In the genomic region with DNA sequence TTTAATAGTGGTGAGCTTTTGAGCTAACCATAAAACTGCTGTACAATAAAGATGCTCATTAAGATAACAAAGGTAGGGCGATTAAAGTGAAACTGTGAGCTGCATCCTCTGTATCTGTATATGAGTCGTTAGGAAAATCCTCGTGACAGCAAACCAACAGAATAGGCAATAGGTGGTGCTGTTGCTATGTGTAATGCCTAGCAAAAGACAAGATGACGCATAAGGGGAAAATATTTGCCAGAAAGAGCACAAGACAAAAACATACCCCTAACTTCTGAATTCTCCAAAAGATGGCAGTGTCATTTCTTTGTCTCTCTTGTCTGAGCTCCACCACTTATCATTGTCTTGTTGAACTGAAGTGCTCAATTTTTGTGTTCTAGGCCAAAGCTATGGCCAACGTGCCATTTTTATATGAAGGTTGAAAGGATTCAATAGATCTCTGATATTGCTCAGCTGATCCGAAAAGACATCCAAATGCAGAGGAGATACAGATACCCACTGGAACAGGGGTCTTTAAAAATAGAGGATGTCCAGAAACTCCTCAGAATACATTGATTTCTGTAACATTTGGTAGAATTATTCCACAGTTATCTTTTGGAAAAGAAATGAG, we compare ENCODE assay signal across 8 cellular contexts. TPM values are rescaled to one million over a fixed set of nuclear protein-coding genes. Genes with fewer than 3 reads are reported as not detected.
DNase-seq lines count a peak whose midpoint lies in the region; ATAC-seq and TF ChIP-seq lines count a peak whose summit lies in the region.

No MANE protein-coding gene starts in this region.

- H3K36me3 ChIP-seq in Loucy (ENCODE audit: insufficient read depth, low read length) (no peaks in the 10 kb centered on the region), PC-9 (ENCODE audit: low read depth) (no peaks in the 10 kb centered on the region), body of pancreas (replicated peaks in 1 of 2; ENCODE audit: insufficient read depth in 1 of 2, low read depth in 2 of 2) (no peaks in the 10 kb centered on the region), smooth muscle cell (ENCODE audit: low read depth) (no peaks in the 10 kb centered on the region)

- POLR2A ChIA-PET in PC-9 (lab: Charles Lee; ENCODE audit: unreplicated experiment): interaction anchor here (0.6 to 0.9 kb wide), 2 partner anchors 456 to 1271 kb away, joined by 3 to 11 read pairs; no protein-coding TSS in a partner anchor

- H3K4me2 ChIP-seq in Loucy (ENCODE audit: low read depth, low read length, poor library complexity, severe bottlenecking) (peak overlapping the region; percentile 30), PC-9 (peak overlapping the region; percentile 59), smooth muscle cell (peak overlapping the region; percentile 74)

- H3K9me2 ChIP-seq in Loucy (replicated peaks; ENCODE audit: low read depth, low read length): no peaks in the 10 kb centered on the region
- no peaks in the 10 kb centered on the region for H3K9me2 ChIP-seq in PC-9 (ENCODE audit: insufficient read depth)

- peak overlapping the region; percentile 28 for H3K4me3 ChIP-seq in Loucy (ENCODE audit: low read length, poor library complexity, severe bottlenecking)
- peak overlapping the region; percentile 19; the same call in 1 of the 2 replicates for H3K4me3 ChIP-seq in PC-9
- H3K4me3 ChIP-seq in body of pancreas: no peak overlapping the region
- H3K4me3 ChIP-seq in smooth muscle cell: peak overlapping the region; percentile 31

- peak; percentile 94 for ATAC-seq in body of pancreas

- TF ChIP-seq CTCF in GM12872 (IDR thresholded peaks at IDR 0.05; ENCODE audit: insufficient read depth, low read depth, low read length): peak; percentile 75
- peak; percentile 86 for TF ChIP-seq CTCF in HFFc6 (IDR thresholded peaks at IDR 0.05)
- TF ChIP-seq CTCF in Loucy (conservative IDR thresholded peaks at IDR 0.05; ENCODE audit: low read length): peak; percentile 93
- peak; percentile 81 for TF ChIP-seq CTCF in PC-9 (conservative IDR thresholded peaks at IDR 0.05)
- TF ChIP-seq CTCF in body of pancreas (IDR thresholded peaks at IDR 0.05): peak; percentile 37 to 97 (median 95)
- TF ChIP-seq CTCF in smooth muscle cell (IDR thresholded peaks at IDR 0.05; ENCODE audit: borderline replicate concordance, insufficient read depth, poor library complexity, severe bottlenecking): peak; percentile 89

- DNase-seq in AG08396 (ENCODE audit: low spot score) (peak; percentile 69), HFFc6 (peak; percentile 84), PC-9 (peak; percentile 35 to 74), body of pancreas (peak; percentile 53 to 81 (median 58)), hippocampal formation (lab: John Stamatoyannopoulos, UW) (peak; percentile 31 to 89), smooth muscle cell (lab: John Stamatoyannopoulos, UW; ENCODE audit: unreplicated experiment) (no peak)

- peaks cover 5% of the 10 kb centered on the region; the same call in 1 of the 2 replicates for H3K27me3 Mint-ChIP-seq in HFFc6 (ENCODE audit: insufficient read depth)

- no peaks in the 10 kb centered on the region for H3K27me3 ChIP-seq in Loucy (ENCODE audit: insufficient read depth, low read length, poor library complexity, severe bottlenecking)
- no peaks in the 10 kb centered on the region for H3K27me3 ChIP-seq in PC-9 (ENCODE audit: insufficient read depth, low read depth)
- H3K27me3 ChIP-seq in body of pancreas: no peaks in the 10 kb centered on the region
- H3K27me3 ChIP-seq in smooth muscle cell (ENCODE audit: low read depth): peaks cover 5% of the 10 kb centered on the region

- H3K36me3 Mint-ChIP-seq in HFFc6 (ENCODE audit: low read depth): no peaks in the 10 kb centered on the region

- CTCF ChIA-PET in PC-9 (lab: Charles Lee): interaction anchor here (0.5 to 3.1 kb wide), 6 partner anchors 12 to 1565 kb away, joined by 3 to 30 read pairs (median 4); no protein-coding TSS in a partner anchor

- BruUV-seq in PC-9 (replicated peaks; lab: Mats Ljungman, UMichigan): no TSS peak

- no peaks in the 10 kb centered on the region for H3K4me1 ChIP-seq in Loucy (ENCODE audit: insufficient read depth, low read length, poor library complexity, severe bottlenecking)
- peaks cover 11% of the 10 kb centered on the region; the same call in 1 of the 2 replicates for H3K4me1 ChIP-seq in PC-9 (replicated peaks; ENCODE audit: insufficient read depth)
- H3K4me1 ChIP-seq in body of pancreas: peaks cover 5% of the 10 kb centered on the region
- H3K4me1 ChIP-seq in smooth muscle cell (ENCODE audit: low read depth): no peaks in the 10 kb centered on the region

- H3F3A ChIP-seq in Loucy (ENCODE audit: low read depth): no peaks in the 10 kb centered on the region
- no peaks in the 10 kb centered on the region for H3F3A ChIP-seq in PC-9 (ENCODE audit: insufficient read depth, low read depth)
- H3F3A ChIP-seq in smooth muscle cell (ENCODE audit: low read depth): no peaks in the 10 kb centered on the region

- H3K4me1 Mint-ChIP-seq in HFFc6 (ENCODE audit: low read depth): peaks cover 6% of the 10 kb centered on the region; the same call in 1 of the 2 replicates

- 22% methylated on average over 6 of the region's 6 CpGs for WGBS in body of pancreas, 2 donors
- 24% methylated on average over 6 of the region's 6 CpGs for WGBS in smooth muscle cell (ENCODE audit: low lambda C conversion rate)

- intact Hi-C loops in PC-9 (cut with micrococcal nuclease; ENCODE audit: unreplicated experiment): loop anchor here (1.0 to 5.0 kb wide), 10 partner anchors 112 to 1566 kb away; partner anchors contain the start of genes JAG1, MKKS and SLX4IP
- intact Hi-C loops in body of pancreas (cut with DNase I): no loop called here

- no peak overlapping the region for H3K27ac Mint-ChIP-seq in HFFc6

- no peaks in the 10 kb centered on the region for H3K9me3 ChIP-seq in Loucy (ENCODE audit: insufficient read depth, low read depth, low read length)
- H3K9me3 ChIP-seq in PC-9 (ENCODE audit: insufficient read depth, low read depth): no peaks in the 10 kb centered on the region
- no peaks in the 10 kb centered on the region for H3K9me3 ChIP-seq in body of pancreas
- no peaks in the 10 kb centered on the region for H3K9me3 ChIP-seq in smooth muscle cell (replicated peaks; ENCODE audit: low read depth)

- H3K9me3 Mint-ChIP-seq in HFFc6: no peaks in the 10 kb centered on the region

- peak overlapping the region; percentile 37; the same call in 1 of the 2 replicates for H3K4me3 Mint-ChIP-seq in HFFc6

- H2AFZ ChIP-seq in Loucy (ENCODE audit: low read length): no peak overlapping the region
- no peak overlapping the region for H2AFZ ChIP-seq in PC-9
- H2AFZ ChIP-seq in smooth muscle cell (ENCODE audit: low read depth): no peak overlapping the region

- H3K27ac ChIP-seq in PC-9 (no peak overlapping the region), body of pancreas (no peak overlapping the region), smooth muscle cell (ENCODE audit: low read depth) (peak overlapping the region; percentile 51)

- no peaks in the 10 kb centered on the region for H3K79me2 ChIP-seq in Loucy (ENCODE audit: insufficient read depth, low read length)
- H3K79me2 ChIP-seq in PC-9 (ENCODE audit: low read depth): no peaks in the 10 kb centered on the region
- H3K79me2 ChIP-seq in smooth muscle cell (ENCODE audit: low read depth): no peaks in the 10 kb centered on the region

- no peak for TF ChIP-seq POLR2A in body of pancreas (IDR thresholded peaks at IDR 0.05)

- H4K20me1 ChIP-seq in Loucy (ENCODE audit: insufficient read depth, low read length, poor library complexity, severe bottlenecking) (no peaks in the 10 kb centered on the region), PC-9 (ENCODE audit: insufficient read depth) (no peaks in the 10 kb centered on the region), smooth muscle cell (ENCODE audit: low read depth) (no peaks in the 10 kb centered on the region)

- no peak overlapping the region for H3K9ac ChIP-seq in Loucy (ENCODE audit: low read depth, low read length, poor library complexity, severe bottlenecking)
- no peak overlapping the region for H3K9ac ChIP-seq in smooth muscle cell (ENCODE audit: low read depth)

RNA-seq across cellular contexts. Expression of gene ANKEF1, which starts 56.3 kb away (rescaled TPM):
- not detected for total RNA-seq in HFFc6 (2021; fragmentation: NEBNext Ultra II Directional; extraction: Animal tissue kit (Norgen Biotek cat#: 25700))
- total RNA-seq in PC-9 (2021): 9.5 and 11.1 TPM in 2 replicates
- total RNA-seq in body of pancreas: 1 to 10 TPM; 5.9 to 6.2 TPM
- 1.2 and 1.8 TPM in 2 replicates for total RNA-seq in smooth muscle cell
- polyA plus RNA-seq in smooth muscle cell: 0.09 and 1.8 TPM in 2 replicates

Comparison
In these comparisons a context has a peak if more than half of its experiments do, and no peak if none do; other contexts are left out.
1. H3K4me3 ChIP-seq: peak in Loucy (single experiment), PC-9 (single experiment) and smooth muscle cell (single experiment); none in body of pancreas (0 of 2).
2. Peak in every context shown above with its lines, with median percentiles within 50 percentile points of each other: CTCF ChIP-seq and H3K4me2 ChIP-seq.